In the genomic region with DNA sequence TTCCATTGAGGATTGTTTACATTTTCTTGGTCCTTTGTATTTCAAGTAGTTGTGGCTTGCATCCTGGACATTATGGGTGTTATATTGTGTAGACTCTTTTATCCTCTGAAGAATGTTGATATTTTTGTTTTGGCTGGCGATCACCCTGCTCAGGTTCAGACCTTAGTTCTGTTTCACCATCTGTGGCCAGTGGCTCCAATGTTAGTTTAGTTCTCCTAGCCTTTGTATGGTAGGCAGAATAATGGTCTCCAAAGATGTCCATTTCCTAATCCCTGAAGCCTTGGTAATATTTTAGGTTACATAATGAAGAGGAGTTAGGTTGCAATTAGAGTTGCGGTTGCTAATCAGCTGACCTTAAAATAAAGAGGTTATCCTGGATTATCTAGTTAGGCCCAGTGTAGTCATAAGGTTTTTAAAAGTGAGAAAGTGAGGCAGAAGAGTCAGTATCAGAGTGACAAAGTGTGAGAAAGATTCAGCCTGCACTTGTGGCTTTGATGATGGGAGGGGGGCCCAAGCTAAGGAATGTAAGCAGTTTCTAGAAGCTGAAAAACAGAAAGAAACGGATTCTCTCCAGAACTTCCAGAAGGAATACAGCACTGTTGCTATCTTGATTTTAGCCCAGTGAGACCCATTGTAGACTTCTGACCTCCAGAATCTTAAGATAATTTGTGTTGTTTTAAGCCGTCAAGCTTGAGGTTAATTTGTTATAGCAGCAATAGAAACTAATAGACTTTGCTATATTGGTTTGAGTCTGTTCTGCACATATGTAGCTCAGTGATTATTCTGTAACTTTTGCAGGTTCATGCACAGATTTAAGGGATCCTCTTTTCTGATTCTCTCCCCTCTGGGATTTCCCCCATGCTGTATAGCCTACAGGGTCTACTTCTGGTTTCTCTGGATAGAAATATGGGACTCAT, we compare ENCODE assay signal across 8 cellular contexts. TPM values are rescaled to one million over a fixed set of nuclear protein-coding genes. Genes with fewer than 3 reads are reported as not detected.
A peak's percentile ranks its signal among the peaks of the same experiment; 100 is the strongest.
DNase-seq lines count a peak whose midpoint lies in the region; ATAC-seq and TF ChIP-seq lines count a peak whose summit lies in the region.

No MANE protein-coding gene starts in this region.

- intact Hi-C loops in heart right ventricle (cut with DNase I) (no loop called here), vagina (cut with DNase I) (no loop called here)

- peak; percentile 67 for DNase-seq in activated CD8-positive, alpha-beta memory T cell treated with anti-CD3 and anti-CD28 coated beads, Interleukin-2, amount 10 ng/mL, durations not matched to agents 7 days and 5 days
- DNase-seq in activated CD8-positive, alpha-beta memory T cell treated with anti-CD3 and anti-CD28 coated beads, Interleukin-2, amount 50 U/mL, for 4 hours = no peak
- DNase-seq in T-cell = no peak
- DNase-seq in stimulated activated CD4-positive, alpha-beta T cell treated with anti-CD3 and anti-CD28 coated beads, TNF-alpha, amount 100 ng/mL, for 48 hours (ENCODE audit: low read depth in 3 of 3) = peak; percentile 16 to 23 (median 23)
- no peak for DNase-seq in heart right ventricle
- no peak for DNase-seq in DMS153 (lab: John Stamatoyannopoulos, UW)
- no peak for DNase-seq in vagina (ENCODE audit: extremely low spot score in 2 of 2)

- H3K36me3 ChIP-seq in heart right ventricle (no peaks in the 10 kb centered on the region), vagina (no peaks in the 10 kb centered on the region)

- CTCF ChIA-PET in activated CD8-positive, alpha-beta memory T cell treated with anti-CD3 and anti-CD28 coated beads, Interleukin-2, amount 10 ng/mL, durations not matched to agents 7 days and 5 days (lab: Charles Lee) = interaction anchor here (0.8 to 2.4 kb wide), 4 partner anchors 17 to 88 kb away, joined by 3 to 6 read pairs (median 4); no protein-coding TSS in a partner anchor
- CTCF ChIA-PET in T-cell (lab: Charles Lee) = interaction anchor here in 1 of 2 donors (1.1 to 1.2 kb wide), 3 partner anchors 21 to 93 kb away, joined by 3 read pairs; a partner anchor contains a TSS

- H3K9me3 Mint-ChIP-seq in activated CD8-positive, alpha-beta memory T cell treated with anti-CD3 and anti-CD28 coated beads, Interleukin-2, amount 10 ng/mL, durations not matched to agents 7 days and 5 days (ENCODE audit: low read depth) = no peaks in the 10 kb centered on the region
- no peaks in the 10 kb centered on the region for H3K9me3 Mint-ChIP-seq in T-cell

- peak; percentile 78 for ATAC-seq in activated CD8-positive, alpha-beta memory T cell treated with anti-CD3 and anti-CD28 coated beads, Interleukin-2, amount 10 ng/mL, durations not matched to agents 7 days and 5 days
- peak; percentile 57 for ATAC-seq in HG02759 (IDR thresholded peaks at IDR 0.05; ENCODE audit: unreplicated experiment)
- ATAC-seq in T-cell (replicated peaks in 1 of 4) = peak; percentile 21 to 28 (median 26)
- ATAC-seq in heart right ventricle = no peak

- H3K27ac ChIP-seq in heart right ventricle = peak overlapping the region in 2 of 10 donors; percentile 1 to 5
- H3K27ac ChIP-seq in vagina = no peak overlapping the region

- peak overlapping the region; percentile 68 for H3K4me3 Mint-ChIP-seq in activated CD8-positive, alpha-beta memory T cell treated with anti-CD3 and anti-CD28 coated beads, Interleukin-2, amount 10 ng/mL, durations not matched to agents 7 days and 5 days
- H3K4me3 Mint-ChIP-seq in T-cell = peak overlapping the region; percentile 58 to 63 (median 60)

- TF ChIP-seq CTCF in heart right ventricle (IDR thresholded peaks at IDR 0.05) = no peak
- no peak for TF ChIP-seq CTCF in vagina (IDR thresholded peaks at IDR 0.05)

- H3K4me1 Mint-ChIP-seq in activated CD8-positive, alpha-beta memory T cell treated with anti-CD3 and anti-CD28 coated beads, Interleukin-2, amount 10 ng/mL, durations not matched to agents 7 days and 5 days = peaks cover 71% of the 10 kb centered on the region
- H3K4me1 Mint-ChIP-seq in T-cell = peaks cover 75 to 86% (median 81%) of the 10 kb centered on the region in 3 donors

- H3K4me3 ChIP-seq in heart right ventricle = no peak overlapping the region
- no peak overlapping the region for H3K4me3 ChIP-seq in vagina

- no peak for TF ChIP-seq POLR2A in vagina (IDR thresholded peaks at IDR 0.05)

- peaks cover 28% of the 10 kb centered on the region for H3K36me3 Mint-ChIP-seq in activated CD8-positive, alpha-beta memory T cell treated with anti-CD3 and anti-CD28 coated beads, Interleukin-2, amount 10 ng/mL, durations not matched to agents 7 days and 5 days
- H3K36me3 Mint-ChIP-seq in T-cell = peaks cover 9% of the 10 kb centered on the region

- POLR2A ChIA-PET in T-cell (lab: Charles Lee) = interaction anchor here in 1 of 2 donors (0.6 kb wide), 2 partner anchors 16 to 307 kb away, joined by 3 read pairs; no protein-coding TSS in a partner anchor

- H3K9me3 ChIP-seq in heart right ventricle (peaks cover 0 to 7% (median 0%) of the 10 kb centered on the region in 11 donors), vagina (no peaks in the 10 kb centered on the region)

- no peaks in the 10 kb centered on the region for H3K27me3 Mint-ChIP-seq in activated CD8-positive, alpha-beta memory T cell treated with anti-CD3 and anti-CD28 coated beads, Interleukin-2, amount 10 ng/mL, durations not matched to agents 7 days and 5 days
- no peaks in the 10 kb centered on the region for H3K27me3 Mint-ChIP-seq in T-cell

- no peaks in the 10 kb centered on the region for H3K27me3 ChIP-seq in heart right ventricle
- no peaks in the 10 kb centered on the region for H3K27me3 ChIP-seq in vagina

- peaks cover 0 to 68% (median 36%) of the 10 kb centered on the region in 9 donors for H3K4me1 ChIP-seq in heart right ventricle
- peaks cover 21% of the 10 kb centered on the region for H3K4me1 ChIP-seq in vagina

- WGBS in heart right ventricle, 2 donors = 76 to 81% methylated on average over 4 of the region's 4 CpGs

- peak overlapping the region; percentile 88 for H3K27ac Mint-ChIP-seq in activated CD8-positive, alpha-beta memory T cell treated with anti-CD3 and anti-CD28 coated beads, Interleukin-2, amount 10 ng/mL, durations not matched to agents 7 days and 5 days
- H3K27ac Mint-ChIP-seq in T-cell = peak overlapping the region; percentile 89 to 94

RNA-seq across cellular contexts. Expression of a gene that starts 21.5 kb away (rescaled TPM):
- 10 to 100 TPM; 67.4 to 80.4 TPM for total RNA-seq in activated CD8-positive, alpha-beta memory T cell treated with anti-CD3 and anti-CD28 coated beads, Interleukin-2, amount 10 ng/mL, durations not matched to agents 7 days and 5 days
- total RNA-seq in T-cell (100 to 1,000 TPM in 1 of 5 donors, 10 to 100 TPM in 4; 82.3 to 102 (median 86.3) TPM), heart right ventricle (10 to 100 TPM; 46.7 to 87.4 (median 70.0) TPM), vagina (33.9 TPM)
- polyA plus RNA-seq in heart right ventricle = 1 to 10 TPM; 5.4 to 7.8 TPM

Comparison
In these comparisons a context has a peak if more than half of its experiments do, and no peak if none do; other contexts are left out.
1. DNase-seq: peak in activated CD8-positive, alpha-beta memory T cell treated with anti-CD3 and anti-CD28 coated beads, Interleukin-2, amount 10 ng/mL, durations not matched to agents 7 days and 5 days (single experiment) and stimulated activated CD4-positive, alpha-beta T cell treated with anti-CD3 and anti-CD28 coated beads, TNF-alpha, amount 100 ng/mL, for 48 hours (3 of 3); none in activated CD8-positive, alpha-beta memory T cell treated with anti-CD3 and anti-CD28 coated beads, Interleukin-2, amount 50 U/mL, for 4 hours (single experiment), T-cell (0 of 34), heart right ventricle (0 of 2), DMS153 (single experiment) and vagina (0 of 2).
2. ATAC-seq: peak in activated CD8-positive, alpha-beta memory T cell treated with anti-CD3 and anti-CD28 coated beads, Interleukin-2, amount 10 ng/mL, durations not matched to agents 7 days and 5 days (single experiment), HG02759 (single experiment) and T-cell (4 of 4); none in heart right ventricle (0 of 8).